In genomic region chr4:4320528-4320927, GRCh38 we compare ENCODE assay signal across 27 cellular contexts.
"Had no signal": no experiment of that assay in that cellular context is flagged by ENCODE, and none has a peak within 500 bp of the region (broad histone marks: within the 10 kb centered on the region; RNA-seq: fewer than 3 reads in every experiment).

No MANE protein-coding gene starts in this region.

- H3K4me1 ChIP-seq: colonic mucosa, gastroesophageal sphincter, psoas muscle, transverse colon, vagina had no signal

- H3K27me3 Mint-ChIP-seq: dendritic cell treated with granulocyte-macrophage colony-stimulating factor and Interleukin-4, amounts not matched to agents 40 ng/mL and 50 ng/mL, for 4 days; memory B cell; naive B cell; stimulated activated naive B cell treated with anti-CD40 and anti-IgM and Interleukin-4, amounts not matched to agents 10 μg/mL and 1 μg/mL and 100 μg/mL, for 72 hours; stimulated activated naive CD8-positive, alpha-beta T cell treated with anti-CD3 and anti-CD28 coated beads, Interleukin-15, Interleukin-2, amounts not matched to agents 100 ng/mL and 50 ng/mL, for 24 hours had no signal

- H3K27me3 ChIP-seq: colonic mucosa, gastroesophageal sphincter, heart left ventricle, hepatocyte, transverse colon, vagina had no signal

- H3K9me3 ChIP-seq: colonic mucosa, gastroesophageal sphincter, heart left ventricle, mucosa of descending colon, psoas muscle, transverse colon, vagina had no signal

- H3K36me3 ChIP-seq: colonic mucosa had no signal

- H3K9me3 Mint-ChIP-seq: dendritic cell treated with granulocyte-macrophage colony-stimulating factor and Interleukin-4, amounts not matched to agents 40 ng/mL and 50 ng/mL, for 4 days; endodermal cell; memory B cell; mesothelial cell of epicardium; naive B cell; nephron progenitor cell; stimulated activated naive B cell treated with anti-CD40 and anti-IgM and Interleukin-4, amounts not matched to agents 10 μg/mL and 1 μg/mL and 100 μg/mL, for 72 hours; stimulated activated naive CD8-positive, alpha-beta T cell treated with anti-CD3 and anti-CD28 coated beads, Interleukin-15, Interleukin-2, amounts not matched to agents 100 ng/mL and 50 ng/mL, for 24 hours had no signal

- DNase-seq: colonic mucosa; effector CD8-positive, alpha-beta T cell; foreskin fibroblast; heart left ventricle; kidney; mucosa of descending colon; naive B cell; nephron progenitor cell; psoas muscle; right cardiac atrium; small intestine; stimulated activated CD4-positive, alpha-beta T cell treated with anti-CD3 and anti-CD28 coated beads, Interleukin-15, amount 100 ng/mL, for 24 hours; stimulated activated CD4-positive, alpha-beta T cell treated with anti-CD3 and anti-CD28 coated beads, Interleukin-2, amount 100 ng/mL, for 48 hours; stimulated activated naive B cell treated with anti-CD40 and anti-IgM and Interleukin-4, amounts not matched to agents 10 μg/mL and 1 μg/mL and 100 μg/mL, for 72 hours; transverse colon had no signal

- H2AFZ ChIP-seq: hepatocyte had no signal

- H3K4me2 ChIP-seq: hepatocyte had no signal

- H3K4me3 ChIP-seq: colonic mucosa, gastroesophageal sphincter, heart left ventricle, hepatocyte, lung, mucosa of descending colon, psoas muscle, transverse colon, vagina had no signal

- H3K27ac Mint-ChIP-seq: dendritic cell treated with granulocyte-macrophage colony-stimulating factor and Interleukin-4, amounts not matched to agents 40 ng/mL and 50 ng/mL, for 4 days; endodermal cell; memory B cell; mesothelial cell of epicardium; naive B cell; nephron progenitor cell; stimulated activated naive B cell treated with anti-CD40 and anti-IgM and Interleukin-4, amounts not matched to agents 10 μg/mL and 1 μg/mL and 100 μg/mL, for 72 hours; stimulated activated naive CD8-positive, alpha-beta T cell treated with anti-CD3 and anti-CD28 coated beads, Interleukin-15, Interleukin-2, amounts not matched to agents 100 ng/mL and 50 ng/mL, for 24 hours had no signal

- H3K79me2 ChIP-seq: hepatocyte had no signal

- H3K27ac ChIP-seq: colonic mucosa, epithelial cell of prostate, gastroesophageal sphincter, heart left ventricle, hepatocyte, psoas muscle, transverse colon, vagina had no signal

- ATAC-seq: esophagus mucosa; gastroesophageal sphincter; heart left ventricle; left lobe of liver; mucosa of descending colon; psoas muscle; right cardiac atrium; stimulated activated naive B cell treated with anti-CD40 and anti-IgM and Interleukin-4, amounts not matched to agents 10 μg/mL and 1 μg/mL and 100 μg/mL, for 72 hours had no signal

- H3K4me1 Mint-ChIP-seq: memory B cell, naive B cell, nephron progenitor cell had no signal

- H3K4me3 Mint-ChIP-seq: dendritic cell treated with granulocyte-macrophage colony-stimulating factor and Interleukin-4, amounts not matched to agents 40 ng/mL and 50 ng/mL, for 4 days; endodermal cell; memory B cell; mesothelial cell of epicardium; naive B cell; nephron progenitor cell; stimulated activated naive B cell treated with anti-CD40 and anti-IgM and Interleukin-4, amounts not matched to agents 10 μg/mL and 1 μg/mL and 100 μg/mL, for 72 hours; stimulated activated naive CD8-positive, alpha-beta T cell treated with anti-CD3 and anti-CD28 coated beads, Interleukin-15, Interleukin-2, amounts not matched to agents 100 ng/mL and 50 ng/mL, for 24 hours had no signal
